ENCODE assay signal across 22 cellular contexts in the genomic region with DNA sequence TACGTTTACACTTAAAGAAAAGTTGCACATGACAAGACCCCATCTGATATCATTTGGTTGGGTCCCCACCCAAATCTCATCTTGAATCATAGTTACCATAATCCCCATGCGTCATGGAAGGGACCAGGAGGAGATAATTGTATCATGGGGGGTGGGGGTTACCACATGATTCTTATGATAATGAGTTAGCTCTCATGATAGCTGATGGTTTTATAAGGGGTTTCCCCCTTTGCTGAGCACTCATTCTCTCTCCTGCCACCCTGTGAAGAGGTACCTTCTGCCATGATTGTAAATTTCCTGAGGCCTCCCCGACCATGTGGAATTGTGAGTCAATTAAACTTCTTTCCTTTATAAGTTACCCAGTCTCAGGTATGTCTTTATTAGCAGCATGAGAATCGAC.
DNase-seq lines count a peak whose midpoint lies in the region; ATAC-seq lines count a peak whose summit lies in the region.
"Had no signal": no experiment of that assay in that cellular context is flagged by ENCODE, and none has a peak within 500 bp of the region (broad histone marks: within the 10 kb centered on the region; RNA-seq: fewer than 3 reads in every experiment).

No MANE protein-coding gene starts in this region.

- no peak overlapping the region for H3K27ac Mint-ChIP-seq in stimulated activated naive CD8-positive, alpha-beta T cell treated with anti-CD3 and anti-CD28 coated beads, Interleukin-15, amount 100 ng/mL, for 72 hours
- H3K27ac Mint-ChIP-seq in activated naive CD8-positive, alpha-beta T cell treated with anti-CD3 and anti-CD28 coated beads, Interleukin-2, amount 50 U/mL, for 24 hours = peak overlapping the region; percentile 87

- H3K4me3 Mint-ChIP-seq in stimulated activated naive CD8-positive, alpha-beta T cell treated with anti-CD3 and anti-CD28 coated beads, Interleukin-15, amount 100 ng/mL, for 72 hours = no peak overlapping the region
- peak overlapping the region; percentile 25 for H3K4me3 Mint-ChIP-seq in activated naive CD8-positive, alpha-beta T cell treated with anti-CD3 and anti-CD28 coated beads, Interleukin-2, amount 50 U/mL, for 24 hours
- H3K4me3 Mint-ChIP-seq: CD4-positive, alpha-beta memory T cell had no signal

- H3K27me3 Mint-ChIP-seq in stimulated activated naive CD8-positive, alpha-beta T cell treated with anti-CD3 and anti-CD28 coated beads, Interleukin-15, amount 100 ng/mL, for 72 hours = no peaks in the 10 kb centered on the region
- H3K27me3 Mint-ChIP-seq in activated naive CD8-positive, alpha-beta T cell treated with anti-CD3 and anti-CD28 coated beads, Interleukin-2, amount 50 U/mL, for 24 hours = no peaks in the 10 kb centered on the region
- H3K27me3 Mint-ChIP-seq: CD4-positive, alpha-beta memory T cell had no signal

- DNase-seq in activated T-cell treated with anti-CD3 and anti-CD28 coated beads for 24 hours (ENCODE audit: low read depth) (peak; percentile 11), NCI-H510A (lab: John Stamatoyannopoulos, UW) (no peak)
- no peak for DNase-seq in activated T-cell treated with anti-CD3 and anti-CD28 coated beads, Interleukin-2, amount 50 U/mL, for 1 hour
- no peak for DNase-seq in stimulated activated naive CD8-positive, alpha-beta T cell treated with anti-CD3 and anti-CD28 coated beads, Interleukin-15, Interleukin-2, amounts not matched to agents 100 U/mL and 50 U/mL, for 24 hours
- no peak for DNase-seq in stimulated activated naive CD8-positive, alpha-beta T cell treated with anti-CD3 and anti-CD28 coated beads, Interleukin-15, amount 100 ng/mL, for 72 hours
- no peak for DNase-seq in activated naive CD8-positive, alpha-beta T cell treated with anti-CD3 and anti-CD28 coated beads, Interleukin-2, amount 50 U/mL, for 24 hours
- DNase-seq: C1 segment of cervical spinal cord; CD4-positive, alpha-beta memory T cell; COR-L47; DMS53; H7; MV-4-11; NCI-H1105; NCI-H1436 treated with DMSO at 0.1 percent for 48 hours; NCI-H187 treated with DMSO at 0.1 percent for 48 hours; NCI-H2171 treated with DMSO at 0.1 percent for 48 hours; NCI-H345; NCI-H524; NCI-H748 treated with DMSO at 0.1 percent for 48 hours had no signal

- peaks cover 17% of the 10 kb centered on the region for H3K36me3 Mint-ChIP-seq in activated naive CD8-positive, alpha-beta T cell treated with anti-CD3 and anti-CD28 coated beads, Interleukin-2, amount 50 U/mL, for 24 hours (ENCODE audit: low read depth)
- H3K36me3 Mint-ChIP-seq: CD4-positive, alpha-beta memory T cell had no signal

- H3K4me1 Mint-ChIP-seq in stimulated activated naive CD8-positive, alpha-beta T cell treated with anti-CD3 and anti-CD28 coated beads, Interleukin-15, amount 100 ng/mL, for 72 hours = peaks cover 43% of the 10 kb centered on the region
- peaks cover 66% of the 10 kb centered on the region for H3K4me1 Mint-ChIP-seq in activated naive CD8-positive, alpha-beta T cell treated with anti-CD3 and anti-CD28 coated beads, Interleukin-2, amount 50 U/mL, for 24 hours

- peaks cover 5 to 21% of the 10 kb centered on the region in 2 donors for H3K9me3 Mint-ChIP-seq in stimulated activated naive CD8-positive, alpha-beta T cell treated with anti-CD3 and anti-CD28 coated beads, Interleukin-15, amount 100 ng/mL, for 72 hours
- H3K9me3 Mint-ChIP-seq in activated naive CD8-positive, alpha-beta T cell treated with anti-CD3 and anti-CD28 coated beads, Interleukin-2, amount 50 U/mL, for 24 hours = peaks cover 23% of the 10 kb centered on the region
- H3K9me3 Mint-ChIP-seq: CD4-positive, alpha-beta memory T cell had no signal

- peak; percentile 75 for ATAC-seq in stimulated activated naive CD8-positive, alpha-beta T cell treated with anti-CD3 and anti-CD28 coated beads, Interleukin-15, Interleukin-2, amounts not matched to agents 100 U/mL and 50 U/mL, for 24 hours
- no peak for ATAC-seq in stimulated activated naive CD8-positive, alpha-beta T cell treated with anti-CD3 and anti-CD28 coated beads, Interleukin-15, amount 100 ng/mL, for 72 hours
- ATAC-seq in activated naive CD8-positive, alpha-beta T cell treated with anti-CD3 and anti-CD28 coated beads, Interleukin-2, amount 50 U/mL, for 24 hours = peak; percentile 85
- ATAC-seq in HG03520 (IDR thresholded peaks at IDR 0.05; ENCODE audit: unreplicated experiment) = no peak
- ATAC-seq: HepG2, K562 had no signal

Comparison
In these comparisons a context has a peak if more than half of its experiments do, and no peak if none do; other contexts are left out.
1. ATAC-seq: peak in stimulated activated naive CD8-positive, alpha-beta T cell treated with anti-CD3 and anti-CD28 coated beads, Interleukin-15, Interleukin-2, amounts not matched to agents 100 U/mL and 50 U/mL, for 24 hours (single experiment) and activated naive CD8-positive, alpha-beta T cell treated with anti-CD3 and anti-CD28 coated beads, Interleukin-2, amount 50 U/mL, for 24 hours (single experiment); none in stimulated activated naive CD8-positive, alpha-beta T cell treated with anti-CD3 and anti-CD28 coated beads, Interleukin-15, amount 100 ng/mL, for 72 hours (single experiment) and HG03520 (single experiment).